1 cellular context compared by ENCODE assay signal in the genomic region with DNA sequence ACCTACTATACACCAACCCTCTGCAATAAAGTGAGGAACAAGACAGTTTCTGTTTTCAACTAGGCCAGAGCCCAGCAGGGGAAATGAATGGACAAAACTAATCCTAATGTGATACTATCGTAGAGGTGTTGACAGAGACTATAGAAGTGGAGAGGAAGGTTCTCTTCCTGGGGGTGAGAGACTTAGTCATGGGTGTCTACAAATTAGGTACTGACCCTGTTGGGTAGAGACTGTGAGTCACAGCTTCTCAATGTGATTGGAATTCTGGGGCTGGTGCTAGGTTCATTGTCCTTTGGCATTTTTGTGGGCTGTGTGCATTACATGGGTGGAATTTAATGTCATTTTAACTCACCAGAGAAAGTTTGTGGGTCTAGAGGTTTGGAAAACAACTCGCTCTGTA.
TF ChIP-seq lines count a peak whose summit lies in the region.

No MANE protein-coding gene starts in this region.

TF ChIP-seq in H1, 55 proteins besides CTCF, POLR2A, EP300 and RAD21:
- TF ChIP-seq FOSL1 (IDR thresholded peaks at IDR 0.05; ENCODE audit: insufficient read depth, low read depth, low read length) (no peak), NRF1 (IDR thresholded peaks at IDR 0.05; ENCODE audit: low read depth, low read length) (no peak), CTBP2 (IDR thresholded peaks at IDR 0.05; ENCODE audit: borderline replicate concordance, insufficient read depth, insufficient read length, low read length) (no peak), RNF2 (IDR thresholded peaks at IDR 0.05; ENCODE audit: borderline replicate concordance, low read depth, low read length, missing control alignments, poor library complexity, severe bottlenecking) (no peak), SAP30 (IDR thresholded peaks at IDR 0.05; ENCODE audit: insufficient read depth, insufficient replicate concordance, low read length) (no peak), POLR2AphosphoS5 (IDR thresholded peaks at IDR 0.05; ENCODE audit: low read depth, low read length) (no peak), TAF1 (IDR thresholded peaks at IDR 0.05; ENCODE audit: low read depth, low read length) (no peak), PHF8 (conservative IDR thresholded peaks at IDR 0.05; ENCODE audit: low read depth, low read length) (no peak), POU5F1 (IDR thresholded peaks at IDR 0.05; ENCODE audit: low read depth, low read length) (no peak), NANOG (IDR thresholded peaks at IDR 0.05; ENCODE audit: insufficient read depth, low read depth, low read length, poor library complexity, severe bottlenecking) (no peak), SP2 (IDR thresholded peaks at IDR 0.05; ENCODE audit: low read length) (no peak), YY1 (IDR thresholded peaks at IDR 0.05; ENCODE audit: low read depth, low read length) (no peak), CBX5 (IDR thresholded peaks at IDR 0.05; ENCODE audit: low read depth, low read length) (no peak), BACH1 (IDR thresholded peaks at IDR 0.05; ENCODE audit: low read length) (no peak), SRF (IDR thresholded peaks at IDR 0.05; ENCODE audit: low read depth, low read length) (no peak), MAFK (IDR thresholded peaks at IDR 0.05; ENCODE audit: low read depth, low read length) (no peak), SIN3A (conservative IDR thresholded peaks at IDR 0.05 in 1 of 2, IDR thresholded peaks at IDR 0.05 in 1 of 2; ENCODE audit: low read depth in 1 of 2, low read length in 2 of 2) (no peak)
- TF ChIP-seq, protein P1, sequence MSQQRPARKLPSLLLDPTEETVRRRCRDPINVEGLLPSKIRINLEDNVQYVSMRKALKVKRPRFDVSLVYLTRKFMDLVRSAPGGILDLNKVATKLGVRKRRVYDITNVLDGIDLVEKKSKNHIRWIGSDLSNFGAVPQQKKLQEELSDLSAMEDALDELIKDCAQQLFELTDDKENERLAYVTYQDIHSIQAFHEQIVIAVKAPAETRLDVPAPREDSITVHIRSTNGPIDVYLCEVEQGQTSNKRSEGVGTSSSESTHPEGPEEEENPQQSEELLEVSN (IDR thresholded peaks at IDR 0.05) = no peak
- TF ChIP-seq, protein P2, sequence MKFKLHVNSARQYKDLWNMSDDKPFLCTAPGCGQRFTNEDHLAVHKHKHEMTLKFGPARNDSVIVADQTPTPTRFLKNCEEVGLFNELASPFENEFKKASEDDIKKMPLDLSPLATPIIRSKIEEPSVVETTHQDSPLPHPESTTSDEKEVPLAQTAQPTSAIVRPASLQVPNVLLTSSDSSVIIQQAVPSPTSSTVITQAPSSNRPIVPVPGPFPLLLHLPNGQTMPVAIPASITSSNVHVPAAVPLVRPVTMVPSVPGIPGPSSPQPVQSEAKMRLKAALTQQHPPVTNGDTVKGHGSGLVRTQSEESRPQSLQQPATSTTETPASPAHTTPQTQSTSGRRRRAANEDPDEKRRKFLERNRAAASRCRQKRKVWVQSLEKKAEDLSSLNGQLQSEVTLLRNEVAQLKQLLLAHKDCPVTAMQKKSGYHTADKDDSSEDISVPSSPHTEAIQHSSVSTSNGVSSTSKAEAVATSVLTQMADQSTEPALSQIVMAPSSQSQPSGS (IDR thresholded peaks at IDR 0.05; ENCODE audit: low read length) = no peak
- TF ChIP-seq, protein P3, sequence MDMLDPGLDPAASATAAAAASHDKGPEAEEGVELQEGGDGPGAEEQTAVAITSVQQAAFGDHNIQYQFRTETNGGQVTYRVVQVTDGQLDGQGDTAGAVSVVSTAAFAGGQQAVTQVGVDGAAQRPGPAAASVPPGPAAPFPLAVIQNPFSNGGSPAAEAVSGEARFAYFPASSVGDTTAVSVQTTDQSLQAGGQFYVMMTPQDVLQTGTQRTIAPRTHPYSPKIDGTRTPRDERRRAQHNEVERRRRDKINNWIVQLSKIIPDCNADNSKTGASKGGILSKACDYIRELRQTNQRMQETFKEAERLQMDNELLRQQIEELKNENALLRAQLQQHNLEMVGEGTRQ (IDR thresholded peaks at IDR 0.05; ENCODE audit: low read length) = no peak
TF ChIP-seq in H1: peak in this region for 0.
